19 cellular contexts compared by ENCODE assay signal in genomic region chr1:39380036-39380435, GRCh38.
DNase-seq lines count a peak whose midpoint lies in the region; ATAC-seq and TF ChIP-seq lines count a peak whose summit lies in the region.
"Had no signal": no experiment of that assay in that cellular context is flagged by ENCODE, and none has a peak within 500 bp of the region (broad histone marks: within the 10 kb centered on the region; RNA-seq: fewer than 3 reads in every experiment).

No MANE protein-coding gene starts in this region.

- TF ChIP-seq CTCF in ascending aorta (IDR thresholded peaks at IDR 0.05) (no peak), gastroesophageal sphincter (IDR thresholded peaks at IDR 0.05) (no peak), thoracic aorta (IDR thresholded peaks at IDR 0.05) (no peak)

- H3K4me1 ChIP-seq in ascending aorta, result peaks cover 0 to 5% of the 10 kb centered on the region in 2 donors
- peaks cover 0 to 27% (median 0%) of the 10 kb centered on the region in 3 donors for H3K4me1 ChIP-seq in gastroesophageal sphincter
- peaks cover 3 to 19% of the 10 kb centered on the region in 2 donors for H3K4me1 ChIP-seq in thoracic aorta (ENCODE audit: control insufficient read depth in 1 of 2, low read depth in 2 of 2)
- no peaks in the 10 kb centered on the region for H3K4me1 ChIP-seq in HAP-1

- H3K27me3 ChIP-seq in ascending aorta (no peaks in the 10 kb centered on the region), gastroesophageal sphincter (no peaks in the 10 kb centered on the region), thoracic aorta (replicated peaks; ENCODE audit: insufficient read depth) (no peaks in the 10 kb centered on the region), HAP-1 (ENCODE audit: low read depth) (no peaks in the 10 kb centered on the region)

- H3K4me3 ChIP-seq in ascending aorta, result no peak overlapping the region
- no peak overlapping the region for H3K4me3 ChIP-seq in gastroesophageal sphincter
- no peak overlapping the region for H3K4me3 ChIP-seq in thoracic aorta
- no peak overlapping the region for H3K4me3 ChIP-seq in HAP-1
- H3K4me3 ChIP-seq: GM23338 had no signal

- in situ Hi-C loops in KBM-7 (cut with MboI; ENCODE audit: low pct_unique_long_range_greater_than_20kb, low sequenced_read_pairs) (no loop called here), HAP-1 (cut with MboI; ENCODE audit: low sequenced_read_pairs) (no loop called here)

- no peak for TF ChIP-seq POLR2A in gastroesophageal sphincter (IDR thresholded peaks at IDR 0.05)

- intact Hi-C loops in ascending aorta (cut with DNase I), result no loop called here

- no peaks in the 10 kb centered on the region for H3K9me3 ChIP-seq in ascending aorta
- no peaks in the 10 kb centered on the region for H3K9me3 ChIP-seq in gastroesophageal sphincter
- H3K9me3 ChIP-seq in thoracic aorta, result no peaks in the 10 kb centered on the region
- H3K9me3 ChIP-seq in HAP-1, result no peaks in the 10 kb centered on the region
- H3K9me3 ChIP-seq: Caco-2 had no signal

- TF ChIP-seq EP300 in gastroesophageal sphincter (IDR thresholded peaks at IDR 0.05), result no peak

- DNase-seq in ascending aorta (ENCODE audit: low spot score in 2 of 2) (no peak), dermis blood vessel endothelial cell (peak; percentile 63), thoracic aorta (ENCODE audit: low spot score) (no peak), KBM-7 (no peak), HAP-1 (ENCODE audit: low spot score in 2 of 2) (no peak)
- no peak for DNase-seq in activated CD4-positive, alpha-beta T cell treated with anti-CD3 and anti-CD28 coated beads for 48 hours
- DNase-seq: ACHN; AML-193; Caco-2; CD4-positive, alpha-beta T cell; GDM1; HFFc6 had no signal

- ATAC-seq in gastroesophageal sphincter, result no peak
- ATAC-seq in thoracic aorta (ENCODE audit: insufficient number of reproducible peaks, low FRiP score, low read depth), result no peak
- ATAC-seq in GM18511 (IDR thresholded peaks at IDR 0.05; ENCODE audit: unreplicated experiment), result no peak
- ATAC-seq: GM23338, HCT116, HepG2 had no signal

- H3K36me3 ChIP-seq in ascending aorta (peaks cover 50 to 64% of the 10 kb centered on the region in 2 donors), gastroesophageal sphincter (peaks cover 5 to 81% of the 10 kb centered on the region in 2 donors), thoracic aorta (peaks cover 42% of the 10 kb centered on the region), HAP-1 (replicated peaks) (no peaks in the 10 kb centered on the region)

- peak overlapping the region; percentile 38 to 55 for H3K27ac ChIP-seq in ascending aorta
- peak overlapping the region in 3 of 4 donors; percentile 2 to 25 (median 4) for H3K27ac ChIP-seq in gastroesophageal sphincter
- H3K27ac ChIP-seq in thoracic aorta, result peak overlapping the region; percentile 54 to 62
- H3K27ac ChIP-seq: C4-2B, KMS-11 had no signal

Comparison
In these comparisons a context has a peak if more than half of its experiments do, and no peak if none do; other contexts are left out.
1. H3K27ac ChIP-seq: peak in every context shown above with its lines; median percentile 58 in thoracic aorta; 46 in ascending aorta; 4 in gastroesophageal sphincter.